In genomic region chr5:136984772-136985455, GRCh38 we compare ENCODE assay signal across 19 cellular contexts.
DNase-seq lines count a peak whose midpoint lies in the region; ATAC-seq and TF ChIP-seq lines count a peak whose summit lies in the region.
"Had no signal": no experiment of that assay in that cellular context is flagged by ENCODE, and none has a peak within 500 bp of the region (broad histone marks: within the 10 kb centered on the region; RNA-seq: fewer than 3 reads in every experiment).

No MANE protein-coding gene starts in this region.

- H3K4me2 ChIP-seq in neuronal stem cell (ENCODE audit: insufficient read depth, low read length, poor library complexity, severe bottlenecking): no peak overlapping the region

- H2BK12ac ChIP-seq in neuronal stem cell (ENCODE audit: low read length): no peak overlapping the region

- H2AFZ ChIP-seq in neuronal stem cell (ENCODE audit: low read length): peak overlapping the region; percentile 59

- intact Hi-C loops in heart right ventricle (cut with DNase I): loop anchor here in 2 of 10 donors (10.0 kb wide), 2 partner anchors 170 to 2000 kb away; no protein-coding TSS in a partner anchor

- H3K4ac ChIP-seq in neuronal stem cell (ENCODE audit: low read length): no peak overlapping the region

- WGBS in heart right ventricle, 2 donors: 66 to 69% methylated on average over 4 of the region's 4 CpGs
- no CpG with 5 or more reads among the region's 4 CpGs for WGBS in neuronal stem cell (ENCODE audit: extremely low coverage in 2 of 2, insufficient read length in 2 of 2, insufficient replicate concordance in 1 of 2), 2 donors

- no peak overlapping the region for H3K4me3 ChIP-seq in astrocyte of the spinal cord (ENCODE audit: low read depth, low read length)
- H3K4me3 ChIP-seq in heart right ventricle: no peak overlapping the region
- H3K4me3 ChIP-seq in neuronal stem cell (ENCODE audit: low read length in 2 of 2): no peak overlapping the region
- H3K4me3 ChIP-seq: GM12878, Peyer's patch had no signal

- no peak overlapping the region for H3K18ac ChIP-seq in neuronal stem cell (ENCODE audit: low read length)

- H3K14ac ChIP-seq in neuronal stem cell (ENCODE audit: low read length): no peak overlapping the region

- ATAC-seq in heart right ventricle (peak in 7 of 8 donors; percentile 27 to 78 (median 53)), GM18858 (IDR thresholded peaks at IDR 0.05; ENCODE audit: unreplicated experiment) (no peak)
- ATAC-seq: GM12878 had no signal

- no peak overlapping the region for H3K23ac ChIP-seq in neuronal stem cell (ENCODE audit: low read depth, low read length, poor library complexity)

- TF ChIP-seq CTCF in astrocyte of the spinal cord (IDR thresholded peaks at IDR 0.05; ENCODE audit: low read depth, low read length) (no peak), heart right ventricle (IDR thresholded peaks at IDR 0.05) (no peak)

- in situ Hi-C loops in astrocyte of the spinal cord (cut with HindIII; ENCODE audit: low sequenced_read_pairs): no loop called here

- H3K9ac ChIP-seq in neuronal stem cell (ENCODE audit: low read depth, low read length, poor library complexity): no peak overlapping the region

- no peaks in the 10 kb centered on the region for H3K27me3 ChIP-seq in heart right ventricle
- H3K27me3 ChIP-seq in neuronal stem cell (ENCODE audit: control insufficient read depth in 3 of 3, insufficient read depth in 3 of 3, low read depth in 1 of 3, low read length in 3 of 3): no peaks in the 10 kb centered on the region
- H3K27me3 ChIP-seq: Peyer's patch had no signal

- no peaks in the 10 kb centered on the region for H3K9me3 ChIP-seq in heart right ventricle
- H3K9me3 ChIP-seq in neuronal stem cell (replicated peaks in 1 of 2; ENCODE audit: control insufficient read depth in 2 of 2, insufficient read depth in 1 of 2, low read depth in 1 of 2, low read length in 2 of 2): no peaks in the 10 kb centered on the region
- H3K9me3 ChIP-seq: Caco-2, Peyer's patch had no signal

- H2BK120ac ChIP-seq in neuronal stem cell (ENCODE audit: low read depth, low read length): no peak overlapping the region

- H2BK15ac ChIP-seq in neuronal stem cell (ENCODE audit: low read length): no peak overlapping the region

- no peaks in the 10 kb centered on the region for H3K36me3 ChIP-seq in heart right ventricle
- H3K36me3 ChIP-seq in neuronal stem cell (replicated peaks in 1 of 2; ENCODE audit: control insufficient read depth in 2 of 2, insufficient read depth in 2 of 2, low read length in 2 of 2): no peaks in the 10 kb centered on the region
- H3K36me3 ChIP-seq: Peyer's patch had no signal

- DNase-seq in ELF-1 (ENCODE audit: low read depth, low spot score): peak; percentile 23
- DNase-seq in astrocyte of the spinal cord (ENCODE audit: low read depth, low spot score): peak; percentile 1
- DNase-seq in heart right ventricle: no peak
- DNase-seq in neuronal stem cell (ENCODE audit: low spot score): no peak
- DNase-seq in effector CD4-positive, alpha-beta T cell: no peak
- no peak for DNase-seq in NCI-H146 treated with DMSO at 0.1 percent for 48 hours (lab: John Stamatoyannopoulos, UW; ENCODE audit: unreplicated experiment)
- no peak for DNase-seq in GDM1 (lab: John Stamatoyannopoulos, UW)
- DNase-seq: Caco-2, DMS53, GOT3, KG1, NCI-H1092, NCI-H1694, NCI-H446, NCI-H774, Peyer's patch, SHP77 treated with DMSO at 0.1 percent for 48 hours had no signal

- no peak overlapping the region for H4K91ac ChIP-seq in neuronal stem cell (ENCODE audit: low read depth, low read length, poor library complexity)

- H3K79me1 ChIP-seq in neuronal stem cell (ENCODE audit: low read depth, low read length): no peaks in the 10 kb centered on the region

- H2AK5ac ChIP-seq in neuronal stem cell (ENCODE audit: low read depth, low read length): no peak overlapping the region

- no peak overlapping the region for H4K8ac ChIP-seq in neuronal stem cell (ENCODE audit: low read depth, low read length)

- H3K27ac ChIP-seq in heart right ventricle (peak overlapping the region in 5 of 10 donors; percentile 20 to 64 (median 36)), neuronal stem cell (replicated peaks; ENCODE audit: low read length) (no peak overlapping the region)
- H3K27ac ChIP-seq: Peyer's patch had no signal

- no peak overlapping the region for H2BK5ac ChIP-seq in neuronal stem cell (ENCODE audit: low read length)

- peaks cover 0 to 23% (median 18%) of the 10 kb centered on the region in 9 donors for H3K4me1 ChIP-seq in heart right ventricle
- peaks cover 3% of the 10 kb centered on the region in 2 donors for H3K4me1 ChIP-seq in neuronal stem cell (ENCODE audit: control insufficient read depth in 2 of 2, insufficient read depth in 1 of 2, low read depth in 1 of 2, low read length in 2 of 2)
- H3K4me1 ChIP-seq: Caco-2, Peyer's patch had no signal

Comparison
In these comparisons a context has a peak if more than half of its experiments do, and no peak if none do; other contexts are left out.
1. DNase-seq: peak in ELF-1 (single experiment) and astrocyte of the spinal cord (single experiment); none in heart right ventricle (0 of 2), neuronal stem cell (single experiment), effector CD4-positive, alpha-beta T cell (single experiment), NCI-H146 treated with DMSO at 0.1 percent for 48 hours (single experiment) and GDM1 (single experiment).